32 cellular contexts compared by ENCODE assay signal in genomic region chr7:71137479-71137878, GRCh38. TPM values are rescaled to one million over a fixed set of nuclear protein-coding genes. Genes with fewer than 3 reads are reported as not detected.
"Had no signal": no experiment of that assay in that cellular context is flagged by ENCODE, and none has a peak within 500 bp of the region (broad histone marks: within the 10 kb centered on the region; RNA-seq: fewer than 3 reads in every experiment).

No MANE protein-coding gene starts in this region.

- H3K9me3 ChIP-seq: colonic mucosa, esophagus muscularis mucosa, esophagus squamous epithelium, gastrocnemius medialis, gastroesophageal sphincter, heart left ventricle had no signal

- H3K4me3 Mint-ChIP-seq: dendritic cell treated with granulocyte-macrophage colony-stimulating factor and Interleukin-4, amounts not matched to agents 40 ng/mL and 50 ng/mL, for 4 days; effector memory CD8-positive, alpha-beta T cell; endodermal cell had no signal

- FAIRE-seq: colon, endometrium, endothelial cell of umbilical vein, frontal cortex had no signal

- H3K36me3 ChIP-seq: colonic mucosa, esophagus squamous epithelium, gastrocnemius medialis, heart left ventricle, heart right ventricle had no signal

- H3K27ac ChIP-seq: colonic mucosa, coronary artery, dorsolateral prefrontal cortex, epithelial cell of prostate, esophagus muscularis mucosa, esophagus squamous epithelium, foreskin keratinocyte, gastrocnemius medialis, gastroesophageal sphincter, heart left ventricle, heart right ventricle had no signal

- H3K4me3 ChIP-seq: colonic mucosa, coronary artery, dorsolateral prefrontal cortex, esophagus muscularis mucosa, esophagus squamous epithelium, gastrocnemius medialis, gastroesophageal sphincter, heart left ventricle, heart right ventricle had no signal

- H3K9me3 Mint-ChIP-seq: endodermal cell had no signal

- DNase-seq: colonic mucosa; cortex of kidney; dermis blood vessel endothelial cell; dorsolateral prefrontal cortex; effector CD4-positive, alpha-beta T cell; effector CD8-positive, alpha-beta T cell; effector memory CD4-positive, alpha-beta T cell; effector memory CD8-positive, alpha-beta T cell; endodermal cell; erythroblast; esophagus squamous epithelium; foreskin fibroblast; foreskin keratinocyte; foreskin melanocyte; gastrocnemius medialis; glutamatergic neuron; head of caudate nucleus; heart left ventricle; heart right ventricle had no signal

- H3K27ac Mint-ChIP-seq: dendritic cell treated with granulocyte-macrophage colony-stimulating factor and Interleukin-4, amounts not matched to agents 40 ng/mL and 50 ng/mL, for 4 days; effector memory CD8-positive, alpha-beta T cell; endodermal cell had no signal

- H3K27me3 ChIP-seq: gastrocnemius medialis had no signal

- H3K4me1 ChIP-seq: colonic mucosa, foreskin keratinocyte had no signal

RNA-seq across cellular contexts. Expression of gene GALNT17, which starts 5.5 kb away (rescaled TPM):
- total RNA-seq: dermis blood vessel endothelial cell, dermis microvascular lymphatic vessel endothelial cell, endothelial cell of umbilical vein, fibroblast of villous mesenchyme, foreskin keratinocyte, glomerular endothelial cell had no signal
- polyA plus RNA-seq: endothelial cell of umbilical vein, fibroblast of lung, foreskin keratinocyte had no signal
